In the genomic region with DNA sequence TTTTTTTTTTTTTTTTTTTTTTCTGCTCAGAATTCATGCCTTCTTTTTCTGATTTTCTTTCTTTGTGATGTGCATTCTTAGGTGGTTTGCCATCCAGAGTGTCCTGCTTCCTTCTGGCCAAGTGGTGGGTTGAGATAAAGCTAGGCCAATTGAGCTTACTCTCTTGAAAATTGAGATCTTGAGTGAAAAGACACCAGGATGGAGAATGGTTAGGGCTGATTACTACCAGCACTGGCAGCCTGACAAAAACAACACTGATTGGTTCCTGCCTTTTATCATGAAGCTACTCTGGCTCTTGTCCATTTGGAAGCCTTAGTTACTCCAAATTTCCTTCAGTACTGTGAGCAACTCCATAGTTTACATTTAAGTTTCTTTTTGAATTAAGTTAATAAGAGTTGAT, we compare ENCODE assay signal across 17 cellular contexts.
DNase-seq lines count a peak whose midpoint lies in the region; ATAC-seq and TF ChIP-seq lines count a peak whose summit lies in the region.
"Had no signal": no experiment of that assay in that cellular context is flagged by ENCODE, and none has a peak within 500 bp of the region (broad histone marks: within the 10 kb centered on the region; RNA-seq: fewer than 3 reads in every experiment).

No MANE protein-coding gene starts in this region.

- H3K27ac ChIP-seq in left ventricle myocardium inferior (replicated peaks) (no peak overlapping the region), Peyer's patch (no peak overlapping the region)
- H3K27ac ChIP-seq: A549; BLaER1 treated with 17β-estradiol and CSF1 and Interleukin-3, amounts not matched to agents 10 nM and 100 nM had no signal

- H3K4me1 ChIP-seq in left ventricle myocardium inferior: peaks cover 27% of the 10 kb centered on the region
- H3K4me1 ChIP-seq in Peyer's patch: no peaks in the 10 kb centered on the region
- H3K4me1 ChIP-seq: A549; BLaER1 treated with 17β-estradiol and CSF1 and Interleukin-3, amounts not matched to agents 10 nM and 100 nM had no signal

- no peaks in the 10 kb centered on the region for H3K27me3 ChIP-seq in left ventricle myocardium inferior (ENCODE audit: low read depth)
- no peaks in the 10 kb centered on the region for H3K27me3 ChIP-seq in Peyer's patch
- H3K27me3 ChIP-seq: BLaER1 treated with 17β-estradiol and CSF1 and Interleukin-3, amounts not matched to agents 10 nM and 100 nM had no signal

- POLR2A ChIA-PET in GM10248 (lab: Yijun Ruan, JAX): no interaction called here

- ATAC-seq in Right ventricle myocardium inferior (peak; percentile 18), sciatic nerve (peak; percentile 13)
- ATAC-seq: A549; CD8-positive, alpha-beta T cell had no signal

- in situ Hi-C loops in astrocyte of the spinal cord (cut with HindIII; ENCODE audit: low sequenced_read_pairs): no loop called here

- TF ChIP-seq POLR2A in Peyer's patch (IDR thresholded peaks at IDR 0.05): no peak

- TF ChIP-seq CTCF in left ventricle myocardium inferior (IDR thresholded peaks at IDR 0.05; ENCODE audit: borderline replicate concordance) (no peak), astrocyte of the spinal cord (IDR thresholded peaks at IDR 0.05; ENCODE audit: low read depth, low read length) (no peak), Peyer's patch (IDR thresholded peaks at IDR 0.05) (no peak), GM10248 (IDR thresholded peaks at IDR 0.05; ENCODE audit: control extremely low read depth, extremely low read depth, low read depth, missing control alignments) (no peak)

- no peak for DNase-seq in Right ventricle myocardium inferior (ENCODE audit: missing footprints)
- DNase-seq in left ventricle myocardium inferior: no peak
- peak; percentile 12 for DNase-seq in NCI-H226
- DNase-seq in astrocyte of the spinal cord (ENCODE audit: low read depth, low spot score): peak; percentile 33
- no peak for DNase-seq in sciatic nerve (ENCODE audit: low spot score)
- no peak for DNase-seq in nucleus accumbens (lab: John Stamatoyannopoulos, UW)
- DNase-seq in Peyer's patch: no peak
- no peak for DNase-seq in GM10248 (ENCODE audit: extremely low spot score)
- DNase-seq: Calu3; CD8-positive, alpha-beta T cell; NCI-H1105; NCI-H1694; NCI-H2107; NCI-H510A treated with DMSO at 0.1 percent for 48 hours; SW 1271 had no signal

- H3K4me3 ChIP-seq in left ventricle myocardium inferior: no peak overlapping the region
- no peak overlapping the region for H3K4me3 ChIP-seq in astrocyte of the spinal cord (ENCODE audit: low read depth, low read length)
- no peak overlapping the region for H3K4me3 ChIP-seq in Peyer's patch
- H3K4me3 ChIP-seq: A549; BLaER1 treated with 17β-estradiol and CSF1 and Interleukin-3, amounts not matched to agents 10 nM and 100 nM had no signal

- CTCF ChIA-PET in GM10248 (lab: Yijun Ruan, JAX): interaction anchor here (0.8 kb wide), 2 partner anchors 11 to 248 kb away, joined by 3 read pairs; no protein-coding TSS in a partner anchor

- peaks cover 3% of the 10 kb centered on the region for H3K9me3 ChIP-seq in left ventricle myocardium inferior (replicated peaks)
- no peaks in the 10 kb centered on the region for H3K9me3 ChIP-seq in Peyer's patch
- H3K9me3 ChIP-seq: A549; BLaER1 treated with 17β-estradiol and CSF1 and Interleukin-3, amounts not matched to agents 10 nM and 100 nM had no signal

- H3K36me3 ChIP-seq in left ventricle myocardium inferior: no peaks in the 10 kb centered on the region
- no peaks in the 10 kb centered on the region for H3K36me3 ChIP-seq in Peyer's patch
- H3K36me3 ChIP-seq: BLaER1 treated with 17β-estradiol and CSF1 and Interleukin-3, amounts not matched to agents 10 nM and 100 nM had no signal

- intact Hi-C loops in Right ventricle myocardium inferior (cut with DNase I): no loop called here
- intact Hi-C loops in left ventricle myocardium inferior (cut with micrococcal nuclease): no loop called here
- intact Hi-C loops in sciatic nerve (cut with DNase I): no loop called here

Comparison
In these comparisons a context has a peak if more than half of its experiments do, and no peak if none do; other contexts are left out.
1. DNase-seq: peak in NCI-H226 (single experiment) and astrocyte of the spinal cord (single experiment); none in Right ventricle myocardium inferior (single experiment), left ventricle myocardium inferior (single experiment), sciatic nerve (single experiment), nucleus accumbens (0 of 56), Peyer's patch (0 of 3) and GM10248 (single experiment).